In the genomic region with DNA sequence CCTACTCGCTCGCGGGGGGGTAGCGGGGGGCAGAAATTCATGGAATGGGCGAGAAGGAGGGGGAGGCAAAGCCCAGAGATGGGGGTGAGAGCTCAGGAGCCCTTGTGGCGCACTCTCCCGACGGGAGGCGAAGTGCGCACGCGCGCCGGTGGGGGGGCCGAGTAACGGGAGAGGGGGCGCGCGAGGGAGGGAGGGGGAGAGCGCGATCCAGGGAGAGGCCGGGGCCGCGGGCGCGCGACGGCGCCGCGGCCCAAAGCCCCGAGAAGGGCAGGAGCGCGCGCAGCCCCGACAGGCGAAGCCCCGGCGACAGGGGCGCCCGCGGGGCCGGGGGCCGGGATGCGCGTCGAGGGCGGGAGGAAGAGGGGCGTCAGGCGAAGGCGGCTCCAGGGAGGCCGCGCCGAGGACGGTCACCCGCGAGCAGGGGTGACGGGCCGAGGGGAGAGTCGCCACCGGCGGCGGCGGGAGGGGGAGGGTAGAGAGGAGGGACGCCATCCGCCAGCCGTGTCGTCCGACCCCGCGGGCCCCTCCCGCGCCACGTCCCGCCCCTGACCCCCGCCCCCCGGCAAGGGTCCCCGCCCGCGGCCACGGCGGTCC, we compare ENCODE assay signal across 8 cellular contexts. TPM values are rescaled to one million over a fixed set of nuclear protein-coding genes. Genes with fewer than 3 reads are reported as not detected.
DNase-seq lines count a peak whose midpoint lies in the region; ATAC-seq and TF ChIP-seq lines count a peak whose summit lies in the region.

No MANE protein-coding gene starts in this region.

- no peaks in the 10 kb centered on the region for H3K9me3 Mint-ChIP-seq in CD8-positive, alpha-beta memory T cell

- peaks cover 36% of the 10 kb centered on the region for H3K79me2 ChIP-seq in neural cell (replicated peaks; ENCODE audit: insufficient read depth, low read length)

- H3K4me1 Mint-ChIP-seq in CD8-positive, alpha-beta memory T cell, result peaks cover 35 to 51% (median 50%) of the 10 kb centered on the region in 3 donors

- peaks cover 0 to 20% (median 0%) of the 10 kb centered on the region in 3 donors for H3K36me3 Mint-ChIP-seq in CD8-positive, alpha-beta memory T cell

- peak overlapping the region; percentile 86 for H3K4me3 ChIP-seq in CD8-positive, alpha-beta memory T cell (ENCODE audit: low read length)
- peak overlapping the region; percentile 71 to 94 (median 87) for H3K4me3 ChIP-seq in Peyer's patch
- peak overlapping the region; percentile 76 for H3K4me3 ChIP-seq in neural cell (ENCODE audit: low read length)
- peak overlapping the region; percentile 82 to 83 for H3K4me3 ChIP-seq in stomach smooth muscle (ENCODE audit: low read length in 2 of 2)

- H3K27ac ChIP-seq in CD8-positive, alpha-beta memory T cell (ENCODE audit: low read depth, low read length), result peak overlapping the region; percentile 87
- peak overlapping the region; percentile 95 to 99 (median 98) for H3K27ac ChIP-seq in Peyer's patch
- H3K27ac ChIP-seq in neural cell (ENCODE audit: low read length), result peak overlapping the region; percentile 85
- peak overlapping the region; percentile 75 for H3K27ac ChIP-seq in stomach smooth muscle (ENCODE audit: low read length)

- H3K4me2 ChIP-seq in neural cell (ENCODE audit: low read length), result no peak overlapping the region

- H3K4me3 Mint-ChIP-seq in CD8-positive, alpha-beta memory T cell, result peak overlapping the region; percentile 92 to 98 (median 96)

- peaks cover 36% of the 10 kb centered on the region for H3K4me1 ChIP-seq in CD8-positive, alpha-beta memory T cell (ENCODE audit: insufficient read depth, low read length)
- peaks cover 0 to 21% (median 0%) of the 10 kb centered on the region in 4 donors for H3K4me1 ChIP-seq in Peyer's patch
- peaks cover 27% of the 10 kb centered on the region for H3K4me1 ChIP-seq in stomach smooth muscle (ENCODE audit: control insufficient read depth, insufficient read depth, low read length)

- POLR2A ChIA-PET in CD8-positive, alpha-beta memory T cell (lab: Charles Lee), result interaction anchor here (0.5 to 1.0 kb wide), 2 partner anchors 13 to 77 kb away, joined by 3 to 7 read pairs; partner anchors contain the start of gene IRAK1

- peak; percentile 43 for ATAC-seq in GM19455 (IDR thresholded peaks at IDR 0.05; ENCODE audit: unreplicated experiment)

- H3K9me3 ChIP-seq in CD8-positive, alpha-beta memory T cell (ENCODE audit: low read length), result no peaks in the 10 kb centered on the region
- H3K9me3 ChIP-seq in Peyer's patch (no peaks in the 10 kb centered on the region), neural cell (ENCODE audit: low read length) (no peaks in the 10 kb centered on the region), stomach smooth muscle (ENCODE audit: control insufficient read depth in 2 of 2, low read length in 2 of 2) (no peaks in the 10 kb centered on the region)

- no peak for TF ChIP-seq EP300 in neural cell (conservative IDR thresholded peaks at IDR 0.05; ENCODE audit: poor library complexity, severe bottlenecking)

- TF ChIP-seq CTCF in Peyer's patch (IDR thresholded peaks at IDR 0.05) (no peak), neural cell (IDR thresholded peaks at IDR 0.05; ENCODE audit: poor library complexity, severe bottlenecking) (peak; percentile 27)

- TF ChIP-seq POLR2A in Peyer's patch (IDR thresholded peaks at IDR 0.05), result no peak

- no peaks in the 10 kb centered on the region for H3F3A ChIP-seq in neural cell (ENCODE audit: insufficient read depth, low read length, poor library complexity, severe bottlenecking)

- peaks cover 5 to 14% of the 10 kb centered on the region in 2 donors for H3K27me3 Mint-ChIP-seq in CD8-positive, alpha-beta memory T cell

- no peak overlapping the region for H2AFZ ChIP-seq in neural cell (ENCODE audit: low read depth, low read length)

- H3K36me3 ChIP-seq in CD8-positive, alpha-beta memory T cell (ENCODE audit: insufficient read depth, low read length), result no peaks in the 10 kb centered on the region
- H3K36me3 ChIP-seq in Peyer's patch (no peaks in the 10 kb centered on the region), neural cell (ENCODE audit: insufficient read depth, low read length) (no peaks in the 10 kb centered on the region), stomach smooth muscle (ENCODE audit: control insufficient read depth in 2 of 2, insufficient read depth in 2 of 2, low read length in 2 of 2) (no peaks in the 10 kb centered on the region)

- peak overlapping the region; percentile 88 to 99 (median 97) for H3K27ac Mint-ChIP-seq in CD8-positive, alpha-beta memory T cell

- TF ChIP-seq RAD21 in neural cell (conservative IDR thresholded peaks at IDR 0.05), result no peak

- no peaks in the 10 kb centered on the region for H3K9me2 ChIP-seq in neural cell (ENCODE audit: insufficient read depth, low read length)

- CTCF ChIA-PET in CD8-positive, alpha-beta memory T cell (lab: Charles Lee), result interaction anchor here (1.1 to 1.6 kb wide), 3 partner anchors 33 to 40 kb away, joined by 3 to 4 read pairs (median 3); no protein-coding TSS in a partner anchor

- H3K9ac ChIP-seq in neural cell (ENCODE audit: low read length) (peak overlapping the region; percentile 74), stomach smooth muscle (ENCODE audit: low read length in 2 of 2) (peak overlapping the region; percentile 79 to 80)

- no peaks in the 10 kb centered on the region for H4K20me1 ChIP-seq in neural cell (ENCODE audit: insufficient read depth)

- DNase-seq in CD8-positive, alpha-beta memory T cell, result peak; percentile 59 to 85 (median 67)
- peak; percentile 80 for DNase-seq in HPDE6-E6E7 (ENCODE audit: extremely low spot score)
- peak; percentile 68 to 84 (median 70) for DNase-seq in Peyer's patch
- DNase-seq in activated effector memory CD4-positive, alpha-beta T cell treated with anti-CD3 and anti-CD28 coated beads, Interleukin-2, amount 50 U/mL, for 16 hours, result peak; percentile 88
- peak; percentile 16 for DNase-seq in fibroblast of the conjunctiva (ENCODE audit: low read depth)

- no peaks in the 10 kb centered on the region for H3K27me3 ChIP-seq in CD8-positive, alpha-beta memory T cell (ENCODE audit: insufficient read depth, low read length, poor library complexity, severe bottlenecking)
- H3K27me3 ChIP-seq in Peyer's patch (no peaks in the 10 kb centered on the region), neural cell (ENCODE audit: insufficient read depth, low read depth, low read length) (no peaks in the 10 kb centered on the region), stomach smooth muscle (ENCODE audit: control insufficient read depth in 1 of 2, insufficient read depth in 2 of 2, low read length in 2 of 2) (peaks cover 0 to 2% of the 10 kb centered on the region in 2 donors)

TF ChIP-seq in neural cell, 6 proteins besides CTCF, POLR2A, EP300 and RAD21:
- TF ChIP-seq TAF1 (IDR thresholded peaks at IDR 0.05; ENCODE audit: low read depth), result no peak
- TF ChIP-seq, protein P1, sequence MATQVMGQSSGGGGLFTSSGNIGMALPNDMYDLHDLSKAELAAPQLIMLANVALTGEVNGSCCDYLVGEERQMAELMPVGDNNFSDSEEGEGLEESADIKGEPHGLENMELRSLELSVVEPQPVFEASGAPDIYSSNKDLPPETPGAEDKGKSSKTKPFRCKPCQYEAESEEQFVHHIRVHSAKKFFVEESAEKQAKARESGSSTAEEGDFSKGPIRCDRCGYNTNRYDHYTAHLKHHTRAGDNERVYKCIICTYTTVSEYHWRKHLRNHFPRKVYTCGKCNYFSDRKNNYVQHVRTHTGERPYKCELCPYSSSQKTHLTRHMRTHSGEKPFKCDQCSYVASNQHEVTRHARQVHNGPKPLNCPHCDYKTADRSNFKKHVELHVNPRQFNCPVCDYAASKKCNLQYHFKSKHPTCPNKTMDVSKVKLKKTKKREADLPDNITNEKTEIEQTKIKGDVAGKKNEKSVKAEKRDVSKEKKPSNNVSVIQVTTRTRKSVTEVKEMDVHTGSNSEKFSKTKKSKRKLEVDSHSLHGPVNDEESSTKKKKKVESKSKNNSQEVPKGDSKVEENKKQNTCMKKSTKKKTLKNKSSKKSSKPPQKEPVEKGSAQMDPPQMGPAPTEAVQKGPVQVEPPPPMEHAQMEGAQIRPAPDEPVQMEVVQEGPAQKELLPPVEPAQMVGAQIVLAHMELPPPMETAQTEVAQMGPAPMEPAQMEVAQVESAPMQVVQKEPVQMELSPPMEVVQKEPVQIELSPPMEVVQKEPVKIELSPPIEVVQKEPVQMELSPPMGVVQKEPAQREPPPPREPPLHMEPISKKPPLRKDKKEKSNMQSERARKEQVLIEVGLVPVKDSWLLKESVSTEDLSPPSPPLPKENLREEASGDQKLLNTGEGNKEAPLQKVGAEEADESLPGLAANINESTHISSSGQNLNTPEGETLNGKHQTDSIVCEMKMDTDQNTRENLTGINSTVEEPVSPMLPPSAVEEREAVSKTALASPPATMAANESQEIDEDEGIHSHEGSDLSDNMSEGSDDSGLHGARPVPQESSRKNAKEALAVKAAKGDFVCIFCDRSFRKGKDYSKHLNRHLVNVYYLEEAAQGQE (IDR thresholded peaks at IDR 0.05; ENCODE audit: borderline replicate concordance), result no peak
- no peak for TF ChIP-seq SMC3 (conservative IDR thresholded peaks at IDR 0.05; ENCODE audit: poor library complexity)
- peak; percentile 66 for TF ChIP-seq POLR2AphosphoS5 (IDR thresholded peaks at IDR 0.05)
- TF ChIP-seq EZH2 (IDR thresholded peaks at IDR 0.05; ENCODE audit: borderline replicate concordance, insufficient read depth, low read length, poor library complexity, severe bottlenecking), result no peak
TF ChIP-seq in neural cell: peak in this region for 1.

RNA-seq across cellular contexts. Expression of gene MECP2, which starts 0.4 kb away (rescaled TPM):
- total RNA-seq in CD8-positive, alpha-beta memory T cell, result 100 to 1,000 TPM in 1 of 2 experiments, 10 to 100 TPM in 1; 49.5 to 120 TPM
- polyA plus RNA-seq in CD8-positive, alpha-beta memory T cell, result 24.3 TPM
- total RNA-seq in Peyer's patch, result 100 to 1,000 TPM in 1 of 4 donors, 10 to 100 TPM in 3; 39.8 to 147 (median 55.4) TPM
- polyA plus RNA-seq in neural cell, result 14.5 and 36.1 TPM in 2 replicates
- polyA minus RNA-seq in neural cell, result 63.3 and 74.4 TPM in 2 replicates

RNA-seq across cellular contexts. Expression of gene OPN1LW, which starts 46.9 kb away (rescaled TPM):
- total RNA-seq in CD8-positive, alpha-beta memory T cell, result not detected
- not detected for polyA plus RNA-seq in CD8-positive, alpha-beta memory T cell
- total RNA-seq in Peyer's patch, result not detected
- not detected in 2 replicates for polyA plus RNA-seq in neural cell
- not detected in 2 replicates for polyA minus RNA-seq in neural cell

Comparison
In these comparisons a context has a peak if more than half of its experiments do, and no peak if none do; other contexts are left out.
1. Peak in every context shown above with its lines: DNase-seq, ATAC-seq, H3K4me3 ChIP-seq and H3K27ac ChIP-seq.
2. DNase-seq: peak in every context shown above with its lines; median percentile 88 in activated effector memory CD4-positive, alpha-beta T cell treated with anti-CD3 and anti-CD28 coated beads, Interleukin-2, amount 50 U/mL, for 16 hours; 80 in HPDE6-E6E7; 70 in Peyer's patch; 67 in CD8-positive, alpha-beta memory T cell; 16 in fibroblast of the conjunctiva.